ENCODE assay signal across 10 cellular contexts in genomic region chr4:154854362-154854761, GRCh38.
A peak's percentile ranks its signal among the peaks of the same experiment; 100 is the strongest.
DNase-seq lines count a peak whose midpoint lies in the region; TF ChIP-seq lines count a peak whose summit lies in the region.
"Had no signal": no experiment of that assay in that cellular context is flagged by ENCODE, and none has a peak within 500 bp of the region (broad histone marks: within the 10 kb centered on the region; RNA-seq: fewer than 3 reads in every experiment).

No MANE protein-coding gene starts in this region.

- H4K5ac ChIP-seq in mesendoderm (ENCODE audit: low read length): no peak overlapping the region

- DNase-seq in G401 (ENCODE audit: low spot score) (peak; percentile 2), astrocyte of the cerebellum (ENCODE audit: low read depth) (no peak), mesendoderm (peak; percentile 54), adrenal gland (no peak)
- DNase-seq in Jurkat, Clone E6-1 (ENCODE audit: low read depth, low spot score): peak; percentile 5
- DNase-seq in activated CD4-positive, alpha-beta T cell treated with anti-CD3 and anti-CD28 coated beads, Interleukin-2, amount 50 U/mL, for 4 hours: no peak
- DNase-seq in effector CD4-positive, alpha-beta T cell: no peak
- DNase-seq: activated CD4-positive, alpha-beta T cell treated with anti-CD3 and anti-CD28 coated beads for 48 hours; activated naive CD8-positive, alpha-beta T cell treated with anti-CD3 and anti-CD28 coated beads, Interleukin-2, amount 50 U/mL, for 24 hours; midbrain had no signal

- H2AK5ac ChIP-seq in mesendoderm (ENCODE audit: low read length): no peak overlapping the region

- in situ Hi-C loops in G401 (cut with HindIII; ENCODE audit: low sequenced_read_pairs): no loop called here
- in situ Hi-C loops in astrocyte of the cerebellum (cut with HindIII; ENCODE audit: low sequenced_read_pairs): no loop called here

- H3K79me2 ChIP-seq in mesendoderm (ENCODE audit: control insufficient read depth, insufficient read depth, low read length): no peaks in the 10 kb centered on the region

- H2BK120ac ChIP-seq in mesendoderm (ENCODE audit: low read depth, low read length): no peak overlapping the region

- H2BK15ac ChIP-seq in mesendoderm (replicated peaks; ENCODE audit: low read depth): no peak overlapping the region

- H3K36me3 ChIP-seq in mesendoderm (ENCODE audit: control insufficient read depth, insufficient read depth, low read length) (no peaks in the 10 kb centered on the region), adrenal gland (replicated peaks in 1 of 2) (no peaks in the 10 kb centered on the region)

- H3K23ac ChIP-seq in mesendoderm (ENCODE audit: low read length): no peak overlapping the region

- no peaks in the 10 kb centered on the region for H3K79me1 ChIP-seq in mesendoderm (ENCODE audit: low read length)

- no peak overlapping the region for H3K27ac ChIP-seq in mesendoderm (ENCODE audit: low read depth, low read length)
- no peak overlapping the region for H3K27ac ChIP-seq in adrenal gland

- no peak overlapping the region for H3K9ac ChIP-seq in mesendoderm (ENCODE audit: low read length)

- intact Hi-C loops in adrenal gland (cut with DNase I): no loop called here

- H3K4ac ChIP-seq in mesendoderm (ENCODE audit: low read depth, low read length): no peak overlapping the region

- TF ChIP-seq POLR2A in adrenal gland (IDR thresholded peaks at IDR 0.05): no peak

- H3K18ac ChIP-seq in mesendoderm (ENCODE audit: low read length): no peak overlapping the region

- TF ChIP-seq CTCF in astrocyte of the cerebellum (IDR thresholded peaks at IDR 0.05; ENCODE audit: low read depth, low read length, missing control alignments) (peak; percentile 4), adrenal gland (IDR thresholded peaks at IDR 0.05) (no peak)

- WGBS in mesendoderm (ENCODE audit: extremely low coverage, insufficient coverage, low lambda C conversion rate): no CpG with 5 or more reads among the region's 2 CpGs
- 37 to 52% (median 49%) methylated on average over 2 of the region's 2 CpGs for WGBS in adrenal gland, 4 donors

- no peak overlapping the region for H2BK5ac ChIP-seq in mesendoderm (ENCODE audit: low read length)

- no peak overlapping the region for H3K56ac ChIP-seq in mesendoderm (ENCODE audit: low read length)

- H3K4me2 ChIP-seq in mesendoderm (ENCODE audit: low read length): no peak overlapping the region

- H3K27me3 ChIP-seq in mesendoderm (ENCODE audit: insufficient read depth, low read length, poor library complexity): no peaks in the 10 kb centered on the region
- H3K27me3 ChIP-seq in adrenal gland: no peaks in the 10 kb centered on the region

- no peak overlapping the region for H3K4me3 ChIP-seq in Jurkat, Clone E6-1 (ENCODE audit: low read length)
- H3K4me3 ChIP-seq in astrocyte of the cerebellum (ENCODE audit: low read depth, low read length) (no peak overlapping the region), mesendoderm (ENCODE audit: low read length) (no peak overlapping the region), adrenal gland (no peak overlapping the region)

- H3K4me1 ChIP-seq in mesendoderm (ENCODE audit: control insufficient read depth, low read depth, low read length) (peaks cover 3% of the 10 kb centered on the region), adrenal gland (replicated peaks in 1 of 2) (no peaks in the 10 kb centered on the region)

- no peak overlapping the region for H4K8ac ChIP-seq in mesendoderm (ENCODE audit: low read depth, low read length)

- H3K9me3 ChIP-seq in adrenal gland (replicated peaks in 1 of 3): no peaks in the 10 kb centered on the region

Comparison
In these comparisons a context has a peak if more than half of its experiments do, and no peak if none do; other contexts are left out.
1. DNase-seq: peak in G401 (single experiment), Jurkat, Clone E6-1 (single experiment) and mesendoderm (single experiment); none in astrocyte of the cerebellum (single experiment), activated CD4-positive, alpha-beta T cell treated with anti-CD3 and anti-CD28 coated beads, Interleukin-2, amount 50 U/mL, for 4 hours (0 of 2), adrenal gland (0 of 7) and effector CD4-positive, alpha-beta T cell (single experiment).